17 cellular contexts compared by ENCODE assay signal in the genomic region with DNA sequence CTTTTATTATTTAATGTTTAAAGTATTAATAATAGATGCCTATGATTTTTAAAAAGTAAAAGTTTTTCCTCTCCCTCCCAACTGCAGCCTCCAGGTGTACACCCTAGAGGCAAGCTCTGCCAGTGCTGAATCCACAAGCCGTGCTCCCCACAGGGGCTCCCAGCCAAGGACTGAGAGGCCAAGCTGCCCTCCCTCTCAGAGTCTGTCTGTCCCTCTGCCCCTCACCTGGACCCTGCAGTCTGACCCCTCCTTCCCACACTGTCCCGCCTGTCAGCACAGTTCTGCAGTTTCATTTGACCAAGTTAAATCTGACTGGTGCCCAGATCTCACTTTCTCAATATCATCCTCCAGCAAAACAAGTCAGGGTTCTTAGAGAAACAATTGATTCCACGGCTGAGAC. TPM values are rescaled to one million over a fixed set of nuclear protein-coding genes. Genes with fewer than 3 reads are reported as not detected.
DNase-seq lines count a peak whose midpoint lies in the region; ATAC-seq and TF ChIP-seq lines count a peak whose summit lies in the region.
"Had no signal": no experiment of that assay in that cellular context is flagged by ENCODE, and none has a peak within 500 bp of the region (broad histone marks: within the 10 kb centered on the region; RNA-seq: fewer than 3 reads in every experiment).

No MANE protein-coding gene starts in this region.

- no peak overlapping the region for H3K14ac ChIP-seq in trophoblast cell (ENCODE audit: low read length)

- H3K4me1 Mint-ChIP-seq in activated T-cell treated with anti-CD3 and anti-CD28 coated beads, Interleukin-2, amount 50 U/mL, for 4 hours (ENCODE audit: low read depth): peaks cover 16% of the 10 kb centered on the region

- no peak overlapping the region for H4K8ac ChIP-seq in trophoblast cell (ENCODE audit: low read depth, low read length)

- peak overlapping the region; percentile 4 for H4K91ac ChIP-seq in trophoblast cell (ENCODE audit: low read depth, low read length)

- H3K79me1 ChIP-seq in trophoblast cell (ENCODE audit: low read length): peaks cover 22% of the 10 kb centered on the region

- no peak overlapping the region for H3K9ac ChIP-seq in SK-N-MC (ENCODE audit: insufficient read length)
- H3K9ac ChIP-seq in trophoblast cell (ENCODE audit: low read length): no peak overlapping the region

- no peak for TF ChIP-seq CTCF in esophagus muscularis mucosa (IDR thresholded peaks at IDR 0.05)

- no peaks in the 10 kb centered on the region for H3K36me3 ChIP-seq in H7 (replicated peaks; ENCODE audit: control insufficient read depth, insufficient read depth, low read length)
- no peaks in the 10 kb centered on the region for H3K36me3 ChIP-seq in SK-N-MC (ENCODE audit: insufficient read depth, low read length)
- H3K36me3 ChIP-seq in esophagus muscularis mucosa: no peaks in the 10 kb centered on the region
- no peaks in the 10 kb centered on the region for H3K36me3 ChIP-seq in trophoblast cell (ENCODE audit: control insufficient read depth in 1 of 2, insufficient read depth in 2 of 2, low read length in 2 of 2)
- H3K36me3 ChIP-seq: SJCRH30 had no signal

- no peak overlapping the region for H3K4me3 Mint-ChIP-seq in activated T-cell treated with anti-CD3 and anti-CD28 coated beads, Interleukin-2, amount 50 U/mL, for 4 hours
- H3K4me3 Mint-ChIP-seq: CD14-positive monocyte had no signal

- H3K9me3 Mint-ChIP-seq in activated T-cell treated with anti-CD3 and anti-CD28 coated beads, Interleukin-2, amount 50 U/mL, for 4 hours: no peaks in the 10 kb centered on the region
- H3K9me3 Mint-ChIP-seq: CD14-positive monocyte, IgD-negative memory B cell had no signal

- H3K27ac ChIP-seq in SK-N-MC: peak overlapping the region; percentile 7; the same call in 1 of the 2 replicates
- no peak overlapping the region for H3K27ac ChIP-seq in esophagus muscularis mucosa (replicated peaks in 1 of 4)
- no peak overlapping the region for H3K27ac ChIP-seq in trophoblast cell (ENCODE audit: low read depth, low read length)
- H3K27ac ChIP-seq: SJCRH30 had no signal

- H3K18ac ChIP-seq in trophoblast cell (ENCODE audit: low read length): no peak overlapping the region

- H3K4ac ChIP-seq in trophoblast cell (ENCODE audit: low read depth, low read length): no peak overlapping the region

- no peak overlapping the region for H3K4me3 ChIP-seq in H7 (ENCODE audit: insufficient read depth, low read depth, low read length)
- no peak overlapping the region for H3K4me3 ChIP-seq in SK-N-MC
- no peak overlapping the region for H3K4me3 ChIP-seq in esophagus muscularis mucosa
- H3K4me3 ChIP-seq in trophoblast cell (ENCODE audit: low read depth, low read length): no peak overlapping the region
- H3K4me3 ChIP-seq: SJCRH30 had no signal

- H3K27me3 ChIP-seq in H7 (ENCODE audit: control insufficient read depth, insufficient read depth, low read length) (no peaks in the 10 kb centered on the region), esophagus muscularis mucosa (no peaks in the 10 kb centered on the region), trophoblast cell (ENCODE audit: insufficient read depth, low read length) (no peaks in the 10 kb centered on the region)
- H3K27me3 ChIP-seq: SJCRH30 had no signal

- H4K12ac ChIP-seq in trophoblast cell (ENCODE audit: low read depth, low read length): no peak overlapping the region

- no peak overlapping the region for H3K23ac ChIP-seq in trophoblast cell (ENCODE audit: low read length)

- H3K4me2 ChIP-seq in trophoblast cell (ENCODE audit: low read length): no peak overlapping the region

- no peaks in the 10 kb centered on the region for H3K27me3 Mint-ChIP-seq in activated T-cell treated with anti-CD3 and anti-CD28 coated beads, Interleukin-2, amount 50 U/mL, for 4 hours (ENCODE audit: low read depth)
- H3K27me3 Mint-ChIP-seq: IgD-negative memory B cell had no signal

- no peaks in the 10 kb centered on the region for H3K36me3 Mint-ChIP-seq in activated T-cell treated with anti-CD3 and anti-CD28 coated beads, Interleukin-2, amount 50 U/mL, for 4 hours (ENCODE audit: insufficient read depth)
- H3K36me3 Mint-ChIP-seq: CD14-positive monocyte, IgD-negative memory B cell had no signal

- H2AK5ac ChIP-seq in trophoblast cell (ENCODE audit: low read length): peak overlapping the region; percentile 2

- 78% methylated on average over 3 of the region's 3 CpGs for WGBS in esophagus muscularis mucosa
- no CpG with 5 or more reads among the region's 3 CpGs for WGBS in trophoblast cell (ENCODE audit: extremely low coverage, insufficient coverage, insufficient read length)

- no peak overlapping the region for H2BK5ac ChIP-seq in trophoblast cell (ENCODE audit: low read depth, low read length, poor library complexity)

- H3K79me2 ChIP-seq in trophoblast cell (ENCODE audit: control insufficient read depth, insufficient read depth, low read length, poor library complexity): peaks cover 2% of the 10 kb centered on the region

- H2AFZ ChIP-seq in trophoblast cell (ENCODE audit: insufficient read depth, low read length, poor library complexity): no peak overlapping the region

- ATAC-seq in activated T-cell treated with anti-CD3 and anti-CD28 coated beads, Interleukin-2, amount 50 U/mL, for 4 hours: no peak
- no peak for ATAC-seq in GM18867 (IDR thresholded peaks at IDR 0.05; ENCODE audit: unreplicated experiment)
- ATAC-seq: HCT116 had no signal

- no peak overlapping the region for H2BK12ac ChIP-seq in trophoblast cell (ENCODE audit: low read length)

- intact Hi-C loops in esophagus muscularis mucosa (cut with DNase I): no loop called here

- H3K4me1 ChIP-seq in esophagus muscularis mucosa (peaks cover 14 to 32% (median 29%) of the 10 kb centered on the region in 4 donors), trophoblast cell (ENCODE audit: control insufficient read depth in 1 of 2, insufficient read depth in 2 of 2, low read length in 2 of 2) (peaks cover 33 to 34% of the 10 kb centered on the region in 2 experiments)

- H3K9me3 ChIP-seq in SK-N-MC (ENCODE audit: low read depth, low read length) (no peaks in the 10 kb centered on the region), esophagus muscularis mucosa (no peaks in the 10 kb centered on the region), trophoblast cell (ENCODE audit: insufficient read depth, low read depth, low read length) (peaks cover 3% of the 10 kb centered on the region)
- H3K9me3 ChIP-seq: SJCRH30 had no signal

- TF ChIP-seq POLR2A in esophagus muscularis mucosa (IDR thresholded peaks at IDR 0.05; ENCODE audit: low read depth): no peak

- DNase-seq in H7 (peak; percentile 33), SK-N-MC (ENCODE audit: low read depth, low spot score) (no peak), esophagus muscularis mucosa (ENCODE audit: extremely low spot score) (peak; percentile 81), trophoblast cell (no peak)
- no peak for DNase-seq in effector CD4-positive, alpha-beta T cell
- no peak for DNase-seq in activated T-cell treated with anti-CD3 and anti-CD28 coated beads, Interleukin-2, amount 50 U/mL, for 4 hours
- DNase-seq: COR-L47, NCI-H1105 treated with DMSO at 0.1 percent for 48 hours, NCI-H187 treated with DMSO at 0.1 percent for 48 hours, NCI-H446, OCI-M1, SJCRH30 had no signal

- peak overlapping the region; percentile 3 for H2BK120ac ChIP-seq in trophoblast cell (ENCODE audit: insufficient read depth, low read length, poor library complexity)

- TF ChIP-seq EP300 in esophagus muscularis mucosa (IDR thresholded peaks at IDR 0.05): no peak

RNA-seq across cellular contexts. Expression of a gene that starts 14.8 kb away (rescaled TPM):
- 0.31 TPM in 1 of 2 replicates, not detected in the other for total RNA-seq in H7 (2014; rRNA removed; shearing (Covaris generic))
- total RNA-seq in esophagus muscularis mucosa: not detected
- 0.26 and 0.46 TPM in 2 replicates for polyA plus RNA-seq in trophoblast cell (2013)
- total RNA-seq in activated T-cell treated with anti-CD3 and anti-CD28 coated beads, Interleukin-2, amount 50 U/mL, for 4 hours: under 1 TPM in 1 of 3 donors, not detected in 2; 0.19 TPM
- total RNA-seq: LHCN-M2, SJCRH30 had no signal
- polyA plus RNA-seq: CD14-positive monocyte, IgD-negative memory B cell had no signal

RNA-seq across cellular contexts. Expression of a gene that starts 15.7 kb away (rescaled TPM):
- total RNA-seq in H7 (2014; rRNA removed; shearing (Covaris generic)): 18.0 and 22.8 TPM in 2 replicates
- 10 to 100 TPM; 51.4 to 68.6 (median 66.2) TPM for total RNA-seq in esophagus muscularis mucosa
- polyA plus RNA-seq in trophoblast cell (2013): 14.3 and 15.3 TPM in 2 replicates
- total RNA-seq in activated T-cell treated with anti-CD3 and anti-CD28 coated beads, Interleukin-2, amount 50 U/mL, for 4 hours: 10 to 100 TPM; 60.2 to 69.1 (median 63.8) TPM

Comparison
In these comparisons a context has a peak if more than half of its experiments do, and no peak if none do; other contexts are left out.
1. DNase-seq: peak in H7 (single experiment) and esophagus muscularis mucosa (single experiment); none in SK-N-MC (single experiment), trophoblast cell (0 of 2), effector CD4-positive, alpha-beta T cell (single experiment) and activated T-cell treated with anti-CD3 and anti-CD28 coated beads, Interleukin-2, amount 50 U/mL, for 4 hours (single experiment).